1 cellular context compared by ENCODE assay signal in genomic region chr11:9783986-9784385, GRCh38.
TF ChIP-seq lines count a peak whose summit lies in the region.

No MANE protein-coding gene starts in this region.

TF ChIP-seq in IMR-90, 13 proteins besides CTCF, POLR2A, EP300 and RAD21:
- TF ChIP-seq RCOR1 (IDR thresholded peaks at IDR 0.05; ENCODE audit: insufficient replicate concordance, low read length), result no peak
- no peak for TF ChIP-seq FOS (IDR thresholded peaks at IDR 0.05; ENCODE audit: low read depth, low read length)
- no peak for TF ChIP-seq CEBPB (IDR thresholded peaks at IDR 0.05; ENCODE audit: low read depth, low read length)
- TF ChIP-seq RFX5 (IDR thresholded peaks at IDR 0.05; ENCODE audit: low read depth, low read length), result no peak
- TF ChIP-seq MAFK (IDR thresholded peaks at IDR 0.05; ENCODE audit: low read depth, low read length), result no peak
- no peak for TF ChIP-seq BHLHE40 (IDR thresholded peaks at IDR 0.05; ENCODE audit: low read depth, low read length)
- TF ChIP-seq SMC3 (IDR thresholded peaks at IDR 0.05; ENCODE audit: low read depth, low read length), result no peak
- TF ChIP-seq MXI1 (IDR thresholded peaks at IDR 0.05; ENCODE audit: borderline replicate concordance, low read depth, low read length), result no peak
- no peak for TF ChIP-seq USF2 (IDR thresholded peaks at IDR 0.05; ENCODE audit: low read depth, low read length)
- TF ChIP-seq MAZ (IDR thresholded peaks at IDR 0.05; ENCODE audit: borderline replicate concordance, low read depth, low read length), result no peak
- TF ChIP-seq ELK1 (IDR thresholded peaks at IDR 0.05; ENCODE audit: borderline replicate concordance, low read depth, low read length), result no peak
